In the genomic region with DNA sequence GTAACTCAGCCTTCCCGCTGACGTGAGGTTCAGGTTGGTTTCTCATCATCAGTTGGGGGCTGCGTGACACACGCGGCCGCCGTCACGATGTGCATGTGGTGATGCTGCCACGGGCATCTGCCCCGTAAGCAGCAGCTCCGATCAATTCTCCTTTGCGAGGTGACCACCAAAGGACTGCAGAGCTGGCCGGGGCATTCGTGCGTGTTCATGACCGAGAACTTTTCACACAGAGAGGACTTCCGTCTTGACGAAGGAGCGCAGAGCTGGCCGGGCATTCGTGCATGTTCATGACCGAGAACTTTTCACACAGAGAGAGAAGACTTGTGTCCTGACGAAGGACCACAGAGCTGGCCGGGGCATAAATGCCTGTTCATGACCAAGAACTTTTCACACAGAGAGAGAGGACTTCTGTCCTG, we compare ENCODE assay signal across 18 cellular contexts. TPM values are rescaled to one million over a fixed set of nuclear protein-coding genes. Genes with fewer than 3 reads are reported as not detected.
"Had no signal": no experiment of that assay in that cellular context is flagged by ENCODE, and none has a peak within 500 bp of the region (broad histone marks: within the 10 kb centered on the region; RNA-seq: fewer than 3 reads in every experiment).

No MANE protein-coding gene starts in this region.

- DNase-seq: activated naive CD4-positive, alpha-beta T cell; activated naive CD8-positive, alpha-beta T cell treated with anti-CD3 and anti-CD28 coated beads, Interleukin-2, amount 50 U/mL, for 24 hours; cerebellar nuclear complex; dermis blood vessel endothelial cell; effector memory CD8-positive, alpha-beta T cell; immature natural killer cell; lower lobe of right lung; stimulated activated CD4-positive, alpha-beta T cell treated with anti-CD3 and anti-CD28 coated beads, Interleukin-15, amount 100 ng/mL, for 24 hours; stimulated activated CD4-positive, alpha-beta T cell treated with anti-CD3 and anti-CD28 coated beads, Interleukin-4, amount 100 ng/mL, for 1 hour; stimulated activated naive B cell treated with anti-CD40 and anti-IgM and Interleukin-4, amounts not matched to agents 10 μg/mL and 1 μg/mL and 100 μg/mL, for 72 hours had no signal

- ATAC-seq: activated naive CD8-positive, alpha-beta T cell treated with anti-CD3 and anti-CD28 coated beads, Interleukin-2, amount 50 U/mL, for 24 hours; effector memory CD8-positive, alpha-beta T cell; lower lobe of right lung; stimulated activated naive B cell treated with anti-CD40 and anti-IgM and Interleukin-4, amounts not matched to agents 10 μg/mL and 1 μg/mL and 100 μg/mL, for 72 hours had no signal

RNA-seq across cellular contexts. Expression of gene LCN1, which starts 3.8 kb away (rescaled TPM):
- total RNA-seq: dermis blood vessel endothelial cell, epithelial cell of proximal tubule, frontal cortex, lower lobe of right lung, mesothelial cell of epicardium, neural crest cell, skeletal muscle tissue, subcutaneous adipose tissue, tibial nerve had no signal

RNA-seq across cellular contexts. Expression of gene OBP2A, which starts 28.5 kb away (rescaled TPM):
- total RNA-seq: aorta, dermis blood vessel endothelial cell, epithelial cell of proximal tubule, frontal cortex, lower lobe of right lung, mesothelial cell of epicardium, neural crest cell, skeletal muscle tissue, subcutaneous adipose tissue, tibial nerve had no signal

RNA-seq across cellular contexts. Expression of gene PAEP, which starts 44.1 kb away (rescaled TPM):
- total RNA-seq: aorta, dermis blood vessel endothelial cell, epithelial cell of proximal tubule, frontal cortex, lower lobe of right lung, mesothelial cell of epicardium, neural crest cell, skeletal muscle tissue, subcutaneous adipose tissue, tibial nerve had no signal
